7 cellular contexts compared by ENCODE assay signal in the genomic region with DNA sequence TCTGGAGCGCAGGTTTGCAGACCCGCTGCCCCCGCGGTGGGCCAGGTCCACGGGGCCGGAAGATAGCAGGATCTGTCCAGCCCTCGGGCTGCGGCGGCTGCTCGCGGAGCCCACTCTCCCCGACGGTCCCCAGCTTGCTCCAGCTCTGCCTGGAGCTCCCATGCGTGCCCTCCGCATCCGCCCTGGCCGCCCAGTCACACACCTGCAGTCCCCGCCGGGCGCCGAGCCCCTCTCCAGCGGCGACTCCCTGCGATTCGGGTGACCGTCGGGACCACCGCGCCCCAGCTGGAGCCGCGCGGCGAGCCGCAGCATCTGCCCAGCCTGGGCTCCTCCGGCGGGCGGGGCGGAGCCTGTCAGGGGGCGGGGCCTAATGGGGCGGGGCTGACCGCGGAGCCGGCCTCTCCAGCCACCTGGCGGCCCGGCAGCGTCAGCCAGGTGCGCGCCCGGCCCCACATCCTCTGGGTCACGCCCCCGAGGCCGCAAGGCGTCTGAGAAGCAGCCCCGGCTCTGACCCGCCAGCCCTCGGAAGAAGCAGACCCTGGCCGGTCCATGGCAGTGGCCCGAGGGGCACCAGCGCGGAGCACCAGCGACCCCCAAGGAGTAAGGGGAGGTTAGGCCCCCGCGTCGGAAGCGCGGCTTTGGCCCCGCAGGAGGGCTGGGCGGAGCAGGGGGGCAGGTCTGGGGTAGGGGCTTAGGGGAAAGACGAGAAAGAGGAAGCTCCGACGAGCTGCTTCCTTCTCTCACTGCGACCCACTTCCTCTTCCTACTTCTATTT. TPM values are rescaled to one million over a fixed set of nuclear protein-coding genes. Genes with fewer than 3 reads are reported as not detected.
DNase-seq lines count a peak whose midpoint lies in the region; ATAC-seq and TF ChIP-seq lines count a peak whose summit lies in the region.

A gene with protein sequence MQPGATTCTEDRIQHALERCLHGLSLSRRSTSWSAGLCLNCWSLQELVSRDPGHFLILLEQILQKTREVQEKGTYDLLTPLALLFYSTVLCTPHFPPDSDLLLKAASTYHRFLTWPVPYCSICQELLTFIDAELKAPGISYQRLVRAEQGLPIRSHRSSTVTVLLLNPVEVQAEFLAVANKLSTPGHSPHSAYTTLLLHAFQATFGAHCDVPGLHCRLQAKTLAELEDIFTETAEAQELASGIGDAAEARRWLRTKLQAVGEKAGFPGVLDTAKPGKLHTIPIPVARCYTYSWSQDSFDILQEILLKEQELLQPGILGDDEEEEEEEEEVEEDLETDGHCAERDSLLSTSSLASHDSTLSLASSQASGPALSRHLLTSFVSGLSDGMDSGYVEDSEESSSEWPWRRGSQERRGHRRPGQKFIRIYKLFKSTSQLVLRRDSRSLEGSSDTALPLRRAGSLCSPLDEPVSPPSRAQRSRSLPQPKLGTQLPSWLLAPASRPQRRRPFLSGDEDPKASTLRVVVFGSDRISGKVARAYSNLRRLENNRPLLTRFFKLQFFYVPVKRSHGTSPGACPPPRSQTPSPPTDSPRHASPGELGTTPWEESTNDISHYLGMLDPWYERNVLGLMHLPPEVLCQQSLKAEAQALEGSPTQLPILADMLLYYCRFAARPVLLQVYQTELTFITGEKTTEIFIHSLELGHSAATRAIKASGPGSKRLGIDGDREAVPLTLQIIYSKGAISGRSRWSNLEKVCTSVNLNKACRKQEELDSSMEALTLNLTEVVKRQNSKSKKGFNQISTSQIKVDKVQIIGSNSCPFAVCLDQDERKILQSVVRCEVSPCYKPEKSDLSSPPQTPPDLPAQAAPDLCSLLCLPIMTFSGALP (minus strand): TSS at position 314 of the 775 bp plus-strand sequence. CDS start 54,213 bp downstream, outside the sequence.

- H3K4me3 ChIP-seq in HUES48 (ENCODE audit: low read depth, low read length) (peak within 1 kb of the TSS; percentile 79), neural progenitor cell (peak within 1 kb of the TSS; percentile 54), BE2C (ENCODE audit: low read depth, low read length) (no peak within 1 kb of the TSS)
- peak within 1 kb of the TSS; percentile 81 for H3K4me3 ChIP-seq in effector memory CD4-positive, alpha-beta T cell (ENCODE audit: insufficient read depth, low read depth, low read length, poor library complexity, severe bottlenecking)

- H3K79me2 ChIP-seq in neural progenitor cell (ENCODE audit: low read depth): no peaks in the 10 kb centered on the region

- H3K27ac Mint-ChIP-seq in neural progenitor cell: no peak within 1 kb of the TSS

- H3K36me3 ChIP-seq in HUES48 (ENCODE audit: control insufficient read depth, insufficient read depth, low read length): no peaks in the 10 kb centered on the region
- no peaks in the 10 kb centered on the region for H3K36me3 ChIP-seq in effector memory CD4-positive, alpha-beta T cell (ENCODE audit: control insufficient read depth, insufficient read depth, low read length)
- no peaks in the 10 kb centered on the region for H3K36me3 ChIP-seq in neural progenitor cell
- no peaks in the 10 kb centered on the region for H3K36me3 ChIP-seq in BE2C

- H3K9ac ChIP-seq in HUES48 (ENCODE audit: low read depth, low read length): peak within 1 kb of the TSS; percentile 48; the same call in 1 of the 2 replicates
- H3K9ac ChIP-seq in neural progenitor cell: no peak within 1 kb of the TSS

- H3K9me3 ChIP-seq in HUES48 (ENCODE audit: control insufficient read depth, insufficient read depth, low read length) (no peaks in the 10 kb centered on the region), neural progenitor cell (ENCODE audit: low read depth) (peaks cover 3% of the 10 kb centered on the region), BE2C (no peaks in the 10 kb centered on the region)
- no peaks in the 10 kb centered on the region for H3K9me3 ChIP-seq in effector memory CD4-positive, alpha-beta T cell (ENCODE audit: control insufficient read depth, low read length)

- H3K27me3 ChIP-seq in HUES48 (ENCODE audit: control insufficient read depth, insufficient read depth, low read length): peaks cover 25% of the 10 kb centered on the region
- H3K27me3 ChIP-seq in effector memory CD4-positive, alpha-beta T cell (replicated peaks; ENCODE audit: control insufficient read depth, insufficient read depth, low read length, poor library complexity, severe bottlenecking): no peaks in the 10 kb centered on the region
- peaks cover 47% of the 10 kb centered on the region for H3K27me3 ChIP-seq in neural progenitor cell
- no peaks in the 10 kb centered on the region for H3K27me3 ChIP-seq in BE2C

- DNase-seq in activated CD4-positive, alpha-beta T cell treated with anti-CD3 and anti-CD28 coated beads for 48 hours: peak; percentile 79
- peak; percentile 78 to 82 (median 79) for DNase-seq in effector memory CD4-positive, alpha-beta T cell
- DNase-seq in neural progenitor cell (ENCODE audit: low spot score) (peak; percentile 82), BE2C (no peak)

- peaks cover 5% of the 10 kb centered on the region for H3K9me3 Mint-ChIP-seq in neural progenitor cell

- H3K4me3 Mint-ChIP-seq in neural progenitor cell: peak within 1 kb of the TSS; percentile 51

- no peaks in the 10 kb centered on the region for H3K36me3 Mint-ChIP-seq in neural progenitor cell

- peaks cover 6% of the 10 kb centered on the region for H3K4me1 Mint-ChIP-seq in neural progenitor cell

- peaks cover 24% of the 10 kb centered on the region for H3K27me3 Mint-ChIP-seq in neural progenitor cell (ENCODE audit: insufficient read depth, low read depth)

- H4K20me1 ChIP-seq in neural progenitor cell (ENCODE audit: low read depth): peaks cover 6% of the 10 kb centered on the region

- H3K27ac ChIP-seq in HUES48 (ENCODE audit: low read depth, low read length): no peak within 1 kb of the TSS
- H3K27ac ChIP-seq in effector memory CD4-positive, alpha-beta T cell (ENCODE audit: insufficient read depth, low read length, poor library complexity, severe bottlenecking): peak within 1 kb of the TSS; percentile 84
- no peak within 1 kb of the TSS for H3K27ac ChIP-seq in neural progenitor cell
- H3K27ac ChIP-seq in temporal lobe (ENCODE audit: low read depth, low read length): peak within 1 kb of the TSS; percentile 57

- H2AFZ ChIP-seq in neural progenitor cell (replicated peaks): peak within 1 kb of the TSS; percentile 89

- peak; percentile 30 for TF ChIP-seq CTCF in neural progenitor cell (IDR thresholded peaks at IDR 0.05)
- no peak for TF ChIP-seq CTCF in BE2C (IDR thresholded peaks at IDR 0.05; ENCODE audit: low read depth, low read length)

- ATAC-seq in GM19452 (IDR thresholded peaks at IDR 0.05; ENCODE audit: unreplicated experiment): peak; percentile 74

- H3K4me2 ChIP-seq in neural progenitor cell: peak within 1 kb of the TSS; percentile 75

- peaks cover 21% of the 10 kb centered on the region for H3F3A ChIP-seq in neural progenitor cell (ENCODE audit: low read depth)

- no peaks in the 10 kb centered on the region for H3K4me1 ChIP-seq in HUES48 (ENCODE audit: control insufficient read depth, insufficient read depth, low read length)
- H3K4me1 ChIP-seq in effector memory CD4-positive, alpha-beta T cell (ENCODE audit: control insufficient read depth, insufficient read depth, low read length, poor library complexity, severe bottlenecking): peaks cover 46% of the 10 kb centered on the region
- H3K4me1 ChIP-seq in neural progenitor cell: peaks cover 21% of the 10 kb centered on the region
- H3K4me1 ChIP-seq in BE2C: no peaks in the 10 kb centered on the region

RNA-seq across cellular contexts. Expression of the gene that starts here (rescaled TPM):
- total RNA-seq in neural progenitor cell (ENCODE audit: low replicate concordance): 0.90 and 0.99 TPM in 2 replicates
- 0.49 TPM for total RNA-seq in temporal lobe
- not detected for polyA plus RNA-seq in BE2C (2012; ENCODE audit: insufficient read depth, insufficient read length, low read depth)

Comparison
In these comparisons a context has a peak if more than half of its experiments do, and no peak if none do; other contexts are left out.
1. Peak in DNase-seq, H3K4me3 ChIP-seq and H3K4me2 ChIP-seq in neural progenitor cell; RNA of the gene not detected or under 1 TPM.
2. H3K27ac ChIP-seq: peak in effector memory CD4-positive, alpha-beta T cell (single experiment) and temporal lobe (single experiment); none in HUES48 (single experiment) and neural progenitor cell (single experiment).